In the genomic region with DNA sequence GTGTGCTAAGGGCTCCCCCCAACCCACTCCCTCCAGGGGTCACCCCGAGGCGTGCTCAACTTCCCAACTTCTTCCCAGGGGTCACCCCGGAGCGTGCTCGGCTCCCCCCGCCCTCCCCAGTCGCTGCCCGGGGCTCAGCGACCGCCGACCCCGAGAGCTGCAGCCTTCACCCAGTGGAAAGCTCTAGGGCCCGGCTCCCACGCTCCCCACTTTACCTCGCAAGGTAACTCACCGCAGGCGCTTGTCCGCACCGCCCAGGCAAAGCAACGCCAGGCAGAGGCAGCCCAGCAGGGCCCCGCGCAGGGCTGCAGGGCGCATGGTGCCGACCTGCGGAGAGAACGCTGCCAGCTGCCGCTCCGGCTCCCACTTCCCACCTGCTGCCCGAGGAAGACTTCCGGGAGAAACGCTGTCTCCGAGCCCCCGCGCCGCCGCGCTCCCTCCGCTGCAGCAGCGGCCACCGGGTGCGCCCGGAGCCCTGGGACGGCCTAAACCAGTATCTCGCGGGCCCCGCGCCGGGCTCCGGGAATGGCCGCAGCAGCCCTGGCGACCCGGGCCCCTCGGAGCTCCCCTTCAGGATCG, we compare ENCODE assay signal across 8 cellular contexts. TPM values are rescaled to one million over a fixed set of nuclear protein-coding genes. Genes with fewer than 3 reads are reported as not detected.
DNase-seq lines count a peak whose midpoint lies in the region; ATAC-seq, FAIRE-seq and TF ChIP-seq lines count a peak whose summit lies in the region.

No MANE protein-coding gene starts in this region.

- no peak for TF ChIP-seq CTCF in K562 (IDR thresholded peaks at IDR 0.05 in 2 of 3, conservative IDR thresholded peaks at IDR 0.05 in 1 of 3; ENCODE audit: insufficient read depth in 2 of 3, low read depth in 1 of 3, low read length in 3 of 3)

- 2% methylated on average over 39 of the region's 54 CpGs for WGBS in K562 (ENCODE audit: insufficient coverage, low coverage, missing lambda C conversion rate)

- H3K9ac ChIP-seq in K562 (ENCODE audit: insufficient read depth in 1 of 2, low read depth in 2 of 2, low read length in 2 of 2): peak overlapping the region; percentile 43 to 94; a peak in 3 of 4 replicates
- H3K9ac ChIP-seq in subcutaneous abdominal adipose tissue (ENCODE audit: low read length in 5 of 5): peak overlapping the region in 4 of 5 donors; percentile 65 to 80 (median 68)

- H3K4me1 ChIP-seq in K562 (replicated peaks in 1 of 2; ENCODE audit: control insufficient read depth in 2 of 2, insufficient read depth in 2 of 2, low read length in 2 of 2): peaks cover 31 to 41% of the 10 kb centered on the region in 2 experiments
- H3K4me1 ChIP-seq in subcutaneous abdominal adipose tissue (ENCODE audit: control insufficient read depth in 5 of 5, insufficient read depth in 5 of 5, low read length in 5 of 5): peaks cover 0 to 62% (median 35%) of the 10 kb centered on the region in 5 donors

- POLR2A ChIA-PET in K562 (lab: Yijun Ruan, JAX): interaction anchor here (0.6 to 2.2 kb wide), 10 partner anchors 13 to 232 kb away, joined by 3 to 6 read pairs (median 3); a partner anchor contains a TSS

- CTCF ChIA-PET in K562 (lab: Yijun Ruan, JAX; ENCODE audit: low intra/inter-chr PET ratio): no interaction called here

- intact Hi-C loops in K562 (cut with micrococcal nuclease): loop anchor here (2.0 kb wide), 1 partner anchor 43 kb away; a partner anchor contains a TSS

- no peaks in the 10 kb centered on the region for H3K36me3 ChIP-seq in H7 (replicated peaks; ENCODE audit: control insufficient read depth, insufficient read depth, low read length)
- peaks cover 3% of the 10 kb centered on the region; the same call in 2 of the 3 replicates for H3K36me3 ChIP-seq in K562 (ENCODE audit: control insufficient read depth, insufficient read depth, low read length)
- no peaks in the 10 kb centered on the region for H3K36me3 ChIP-seq in subcutaneous abdominal adipose tissue (ENCODE audit: control insufficient read depth in 5 of 5, insufficient read depth in 5 of 5, low read length in 5 of 5)

- peak overlapping the region; percentile 93 for H2AFZ ChIP-seq in K562 (ENCODE audit: low read depth, low read length)

- DNase-seq in NCI-H2107 treated with DMSO at 0.1 percent for 48 hours (lab: John Stamatoyannopoulos, UW; ENCODE audit: unreplicated experiment) (peak; percentile 28), NCI-H2107 (lab: John Stamatoyannopoulos, UW) (no peak), H7 (peak; percentile 92), NCI-H146 (lab: John Stamatoyannopoulos, UW) (peak; percentile 88), K562 (ENCODE audit: extremely low read depth in 1 of 4, low spot score in 3 of 4) (no peak), kidney tubule cell (ENCODE audit: low spot score) (peak; percentile 64)

- peaks cover 15% of the 10 kb centered on the region for H3K79me2 ChIP-seq in K562 (ENCODE audit: control insufficient read depth, insufficient read depth, low read length)

- no peak for TF ChIP-seq RAD21 in K562 (CRISPR knock-in tag; conservative IDR thresholded peaks at IDR 0.05 in 1 of 2, IDR thresholded peaks at IDR 0.05 in 1 of 2)

- TF ChIP-seq POLR2A in K562 (conservative IDR thresholded peaks at IDR 0.05): no peak

- no peak for TF ChIP-seq EP300 in K562 (IDR thresholded peaks at IDR 0.05; ENCODE audit: low read length)

- FAIRE-seq in K562 (lab: Jason Lieb, UNC): no peak

- BruUV-seq in K562 (replicated peaks; lab: Mats Ljungman, UMichigan): TSS peak; percentile 52

- H3K27me3 ChIP-seq in H7 (ENCODE audit: control insufficient read depth, insufficient read depth, low read length) (peaks cover 7% of the 10 kb centered on the region), K562 (ENCODE audit: control insufficient read depth in 2 of 2, insufficient read depth in 2 of 2, low read length in 2 of 2) (no peaks in the 10 kb centered on the region), subcutaneous abdominal adipose tissue (ENCODE audit: control insufficient read depth in 5 of 5, insufficient read depth in 4 of 5, low read length in 5 of 5) (no peaks in the 10 kb centered on the region)

- peak; percentile 61 for ATAC-seq in K562
- ATAC-seq in GM21576 (IDR thresholded peaks at IDR 0.05; ENCODE audit: unreplicated experiment): no peak

- H4K20me1 ChIP-seq in K562 (replicated peaks; ENCODE audit: control insufficient read depth, insufficient read depth, low read length): no peaks in the 10 kb centered on the region

- H3K4me2 ChIP-seq in K562 (ENCODE audit: insufficient read depth, low read length): peak overlapping the region; percentile 73

- H3K4me3 ChIP-seq in H7 (ENCODE audit: insufficient read depth, low read depth, low read length): peak overlapping the region; percentile 87
- peak overlapping the region; percentile 75 for H3K4me3 ChIP-seq in K562
- H3K4me3 ChIP-seq in subcutaneous abdominal adipose tissue (ENCODE audit: low read depth in 1 of 5, low read length in 5 of 5): peak overlapping the region; percentile 68 to 90 (median 82)

- in situ Hi-C loops in K562 (cut with MboI): loop anchor here (10.0 kb wide), 1 partner anchor 181 kb away; no protein-coding TSS in a partner anchor

- H3K9me3 ChIP-seq in K562 (replicated peaks; ENCODE audit: control insufficient read depth, insufficient read depth, low read depth, low read length) (no peaks in the 10 kb centered on the region), subcutaneous abdominal adipose tissue (ENCODE audit: control insufficient read depth in 5 of 5, low read length in 5 of 5) (peaks cover 0 to 3% (median 0%) of the 10 kb centered on the region in 5 donors)

- no peaks in the 10 kb centered on the region for H3K9me1 ChIP-seq in K562 (ENCODE audit: control insufficient read depth, insufficient read depth, low read length)

- H3K27ac ChIP-seq in K562 (ENCODE audit: extremely low read depth, low read depth, low read length): peak overlapping the region; percentile 31; the same call in 1 of the 3 replicates
- H3K27ac ChIP-seq in subcutaneous abdominal adipose tissue (ENCODE audit: low read depth, low read length): no peak overlapping the region

TF ChIP-seq in K562, 482 proteins besides CTCF, POLR2A, EP300 and RAD21 (continues in another document):
- TF ChIP-seq ZC3H11A (IDR thresholded peaks at IDR 0.05; ENCODE audit: low read depth, low read length): no peak
- TF ChIP-seq ELF4 (CRISPR knock-in tag; IDR thresholded peaks at IDR 0.05): 0 out of 2 replicates have a peak, but pooled peaks have one; percentile 8

RNA-seq across cellular contexts. Expression of a gene that starts 0.4 kb away (rescaled TPM):
- 27.8 and 41.3 TPM in 2 replicates for total RNA-seq in H7 (2014; rRNA removed; shearing (Covaris generic))
- 55.9 TPM in 2 replicates for total RNA-seq in K562 (2011; cell fraction: chromatin; rRNA removed; ENCODE audit: low replicate concordance)
- total RNA-seq in K562 (2011; cell fraction: nucleolus; rRNA removed): 54.7 and 61.6 TPM in 2 replicates
- total RNA-seq in K562 (2011; cell fraction: nucleoplasm; rRNA removed): 64.9 and 75.9 TPM in 2 replicates
- 138 and 168 TPM in 2 replicates for total RNA-seq in K562 (2014; rRNA removed)
- 66.4 and 66.9 TPM in 2 replicates for total RNA-seq in K562 (2014; rRNA removed; fragmentation: Illumina TruSeq; extraction: Trizol)
- total RNA-seq in K562 (2015; rRNA removed; fragmentation: Illumina TruSeq; extraction: Trizol): 130 and 141 TPM in 2 replicates
- total RNA-seq in K562 (2021): 99.2 and 105 TPM in 2 replicates
- polyA plus RNA-seq in K562 (2011; rRNA removed): 46.4 and 211 TPM in 2 replicates
- 45.3 and 139 TPM in 2 replicates for polyA plus RNA-seq in K562 (2011; cell fraction: cytosol; rRNA removed)
- 31.3 and 148 TPM in 2 replicates for polyA plus RNA-seq in K562 (2011; cell fraction: nucleus; rRNA removed)
- polyA plus RNA-seq in K562 (2012): 137 and 140 TPM in 2 replicates
- polyA plus RNA-seq in K562 (2014; fragmentation: Illumina TruSeq; extraction: Trizol): 75.2 and 91.3 TPM in 2 replicates
- 10 to 100 TPM in 1 of 2 experiments, 1 to 10 TPM in 1; 7.4 to 15.8 TPM for polyA plus RNA-seq in K562 (2014; fragmentation: Nextera tagmentation; extraction: Ambion mirVana)
- polyA plus RNA-seq in K562 (2014; rRNA removed): 108 and 124 TPM in 2 replicates
- polyA minus RNA-seq in K562 (2011; rRNA and poly(A)+ RNA removed): 20.3 and 116 TPM in 2 replicates
- 14.3 and 84.4 TPM in 2 replicates for polyA minus RNA-seq in K562 (2011; cell fraction: cytosol; rRNA and poly(A)+ RNA removed)
- 9.3 and 51.3 TPM in 2 replicates for polyA minus RNA-seq in K562 (2011; cell fraction: nucleus; rRNA and poly(A)+ RNA removed)

RNA-seq across cellular contexts. Expression of a gene that starts 43.2 kb away (rescaled TPM):
- 14.8 and 16.8 TPM in 2 replicates for total RNA-seq in H7 (2014; rRNA removed; shearing (Covaris generic))
- 34.2 and 114 TPM in 2 replicates for total RNA-seq in K562 (2011; cell fraction: chromatin; rRNA removed; ENCODE audit: low replicate concordance)
- total RNA-seq in K562 (2011; cell fraction: nucleolus; rRNA removed): 16.7 and 17.3 TPM in 2 replicates
- total RNA-seq in K562 (2011; cell fraction: nucleoplasm; rRNA removed): 37.0 and 57.8 TPM in 2 replicates
- 42.2 and 43.3 TPM in 2 replicates for total RNA-seq in K562 (2014; rRNA removed)
- total RNA-seq in K562 (2014; rRNA removed; fragmentation: Illumina TruSeq; extraction: Trizol): 53.8 and 57.2 TPM in 2 replicates
- 47.8 and 53.8 TPM in 2 replicates for total RNA-seq in K562 (2015; rRNA removed; fragmentation: Illumina TruSeq; extraction: Trizol)
- total RNA-seq in K562 (2021): 31.4 and 36.5 TPM in 2 replicates
- 47.4 and 55.7 TPM in 2 replicates for polyA plus RNA-seq in K562 (2011; rRNA removed)
- polyA plus RNA-seq in K562 (2011; cell fraction: cytosol; rRNA removed): 8.0 and 16.6 TPM in 2 replicates
- polyA plus RNA-seq in K562 (2011; cell fraction: nucleus; rRNA removed): 45.3 and 63.2 TPM in 2 replicates
- 20.9 and 24.4 TPM in 2 replicates for polyA plus RNA-seq in K562 (2012)
- 41.0 and 52.1 TPM in 2 replicates for polyA plus RNA-seq in K562 (2014; fragmentation: Illumina TruSeq; extraction: Trizol)
- 10 to 100 TPM; 15.2 to 19.3 TPM for polyA plus RNA-seq in K562 (2014; fragmentation: Nextera tagmentation; extraction: Ambion mirVana)
- 47.4 and 52.7 TPM in 2 replicates for polyA plus RNA-seq in K562 (2014; rRNA removed)
- polyA minus RNA-seq in K562 (2011; rRNA and poly(A)+ RNA removed): 58.5 and 58.8 TPM in 2 replicates
- polyA minus RNA-seq in K562 (2011; cell fraction: cytosol; rRNA and poly(A)+ RNA removed): 13.8 and 20.2 TPM in 2 replicates
- polyA minus RNA-seq in K562 (2011; cell fraction: nucleus; rRNA and poly(A)+ RNA removed): 23.6 and 45.0 TPM in 2 replicates

Comparison
In these comparisons a context has a peak if more than half of its experiments do, and no peak if none do; other contexts are left out.
1. DNase-seq: peak in NCI-H2107 treated with DMSO at 0.1 percent for 48 hours (single experiment), H7 (single experiment), NCI-H146 (single experiment) and kidney tubule cell (single experiment); none in NCI-H2107 (single experiment) and K562 (0 of 4).
2. Peak in every context shown above with its lines, with median percentiles within 50 percentile points of each other: H3K4me3 ChIP-seq.